1 cellular context compared by ENCODE assay signal in the genomic region with DNA sequence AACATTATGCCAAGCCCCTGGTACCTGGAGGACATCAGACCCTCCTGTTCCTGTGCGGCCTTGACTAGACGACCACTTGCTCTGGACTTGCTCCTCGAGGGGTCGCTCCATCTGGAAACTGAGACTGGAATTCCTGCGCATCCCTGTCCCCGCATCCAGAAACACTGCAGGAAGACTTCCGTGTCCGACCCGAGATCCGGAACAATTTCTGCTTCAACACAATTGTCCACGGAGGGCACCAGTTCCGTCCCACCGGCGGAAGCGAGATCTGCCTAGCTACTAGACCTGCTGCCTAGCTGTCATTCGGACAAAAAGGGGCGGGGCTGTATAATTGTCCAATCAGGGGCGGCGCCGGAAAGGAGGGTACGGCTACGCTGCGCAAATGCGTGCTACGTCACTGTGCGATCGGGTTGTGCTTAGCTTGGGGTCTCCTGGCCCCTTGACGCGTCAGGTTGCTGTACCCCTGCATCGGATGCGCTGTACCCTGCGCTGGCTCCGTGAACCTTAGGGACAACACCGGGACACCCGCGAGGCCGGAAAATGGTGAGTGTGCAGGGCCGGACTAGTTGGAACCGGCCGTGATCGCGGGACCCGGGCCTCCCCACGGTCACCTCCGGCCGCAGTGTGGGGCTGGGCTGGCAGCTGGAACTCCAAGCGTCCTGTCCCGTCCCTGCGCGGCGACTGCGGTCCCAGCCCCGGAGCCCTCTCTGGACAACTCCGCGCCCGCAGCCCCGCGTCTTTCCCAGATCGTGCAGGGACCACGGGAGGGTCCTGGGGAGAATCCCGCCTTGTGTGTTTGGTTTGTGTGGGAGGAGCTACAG.
TF ChIP-seq lines count a peak whose summit lies in the region.

Gene ZNF490 (minus strand): TSS at position 274 of the 821 bp plus-strand sequence. CDS start 133 bp downstream, at position 141.
Gene ZNF791 (plus strand): TSS at position 381 of the 821 bp plus-strand sequence. CDS start 160 bp downstream, at position 541.

TF ChIP-seq in GM12878, 131 proteins besides CTCF, POLR2A, EP300 and RAD21 (continued from another document and continues in another):
- TF ChIP-seq, protein P1, sequence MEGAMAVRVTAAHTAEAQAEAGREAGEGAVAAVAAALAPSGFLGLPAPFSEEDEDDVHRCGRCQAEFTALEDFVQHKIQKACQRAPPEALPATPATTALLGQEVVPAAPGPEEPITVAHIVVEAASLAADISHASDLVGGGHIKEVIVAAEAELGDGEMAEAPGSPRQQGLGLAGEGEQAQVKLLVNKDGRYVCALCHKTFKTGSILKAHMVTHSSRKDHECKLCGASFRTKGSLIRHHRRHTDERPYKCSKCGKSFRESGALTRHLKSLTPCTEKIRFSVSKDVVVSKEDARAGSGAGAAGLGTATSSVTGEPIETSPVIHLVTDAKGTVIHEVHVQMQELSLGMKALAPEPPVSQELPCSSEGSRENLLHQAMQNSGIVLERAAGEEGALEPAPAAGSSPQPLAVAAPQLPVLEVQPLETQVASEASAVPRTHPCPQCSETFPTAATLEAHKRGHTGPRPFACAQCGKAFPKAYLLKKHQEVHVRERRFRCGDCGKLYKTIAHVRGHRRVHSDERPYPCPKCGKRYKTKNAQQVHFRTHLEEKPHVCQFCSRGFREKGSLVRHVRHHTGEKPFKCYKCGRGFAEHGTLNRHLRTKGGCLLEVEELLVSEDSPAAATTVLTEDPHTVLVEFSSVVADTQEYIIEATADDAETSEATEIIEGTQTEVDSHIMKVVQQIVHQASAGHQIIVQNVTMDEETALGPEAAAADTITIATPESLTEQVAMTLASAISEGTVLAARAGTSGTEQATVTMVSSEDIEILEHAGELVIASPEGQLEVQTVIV (IDR thresholded peaks at IDR 0.05; ENCODE audit: borderline replicate concordance, partially characterized antibody): peak; percentile 68
- TF ChIP-seq MXI1 (IDR thresholded peaks at IDR 0.05; ENCODE audit: low read depth, low read length): peak; percentile 71; the same call in 1 of the 2 replicates
- 0 out of 2 replicates have a peak, but pooled peaks have one; percentile 23 for TF ChIP-seq MEF2A (IDR thresholded peaks at IDR 0.05; ENCODE audit: insufficient read depth, low read depth, low read length)
- TF ChIP-seq ZNF207 (IDR thresholded peaks at IDR 0.05; ENCODE audit: borderline replicate concordance): peak; percentile 26; the same call in 1 of the 2 replicates
- TF ChIP-seq POLR2AphosphoS5 (IDR thresholded peaks at IDR 0.05; ENCODE audit: low read length): peak; percentile 97
- peak; percentile 45; the same call in 1 of the 2 replicates for TF ChIP-seq NR2F1 (conservative IDR thresholded peaks at IDR 0.05)
- TF ChIP-seq BCLAF1 (IDR thresholded peaks at IDR 0.05): no peak
- TF ChIP-seq CEBPZ (IDR thresholded peaks at IDR 0.05; ENCODE audit: low read depth, low read length): no peak
- TF ChIP-seq ZSCAN29 (IDR thresholded peaks at IDR 0.05): peak; percentile 32; the same call in 1 of the 2 replicates
- TF ChIP-seq RBBP5 (conservative IDR thresholded peaks at IDR 0.05): no peak
- TF ChIP-seq HDAC6 (IDR thresholded peaks at IDR 0.05; ENCODE audit: unreplicated experiment): no peak
- TF ChIP-seq, protein P2, sequence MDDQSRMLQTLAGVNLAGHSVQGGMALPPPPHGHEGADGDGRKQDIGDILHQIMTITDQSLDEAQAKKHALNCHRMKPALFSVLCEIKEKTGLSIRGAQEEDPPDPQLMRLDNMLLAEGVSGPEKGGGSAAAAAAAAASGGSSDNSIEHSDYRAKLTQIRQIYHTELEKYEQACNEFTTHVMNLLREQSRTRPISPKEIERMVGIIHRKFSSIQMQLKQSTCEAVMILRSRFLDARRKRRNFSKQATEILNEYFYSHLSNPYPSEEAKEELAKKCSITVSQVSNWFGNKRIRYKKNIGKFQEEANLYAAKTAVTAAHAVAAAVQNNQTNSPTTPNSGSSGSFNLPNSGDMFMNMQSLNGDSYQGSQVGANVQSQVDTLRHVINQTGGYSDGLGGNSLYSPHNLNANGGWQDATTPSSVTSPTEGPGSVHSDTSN (IDR thresholded peaks at IDR 0.05; ENCODE audit: insufficient replicate concordance, low read depth, low read length): peak; percentile 73
- TF ChIP-seq HSF1 (IDR thresholded peaks at IDR 0.05; ENCODE audit: low read depth, low read length): peak; percentile 37; the same call in 1 of the 2 replicates
- TF ChIP-seq ZBED1 (IDR thresholded peaks at IDR 0.05; ENCODE audit: borderline replicate concordance): no peak
- TF ChIP-seq, protein P3, sequence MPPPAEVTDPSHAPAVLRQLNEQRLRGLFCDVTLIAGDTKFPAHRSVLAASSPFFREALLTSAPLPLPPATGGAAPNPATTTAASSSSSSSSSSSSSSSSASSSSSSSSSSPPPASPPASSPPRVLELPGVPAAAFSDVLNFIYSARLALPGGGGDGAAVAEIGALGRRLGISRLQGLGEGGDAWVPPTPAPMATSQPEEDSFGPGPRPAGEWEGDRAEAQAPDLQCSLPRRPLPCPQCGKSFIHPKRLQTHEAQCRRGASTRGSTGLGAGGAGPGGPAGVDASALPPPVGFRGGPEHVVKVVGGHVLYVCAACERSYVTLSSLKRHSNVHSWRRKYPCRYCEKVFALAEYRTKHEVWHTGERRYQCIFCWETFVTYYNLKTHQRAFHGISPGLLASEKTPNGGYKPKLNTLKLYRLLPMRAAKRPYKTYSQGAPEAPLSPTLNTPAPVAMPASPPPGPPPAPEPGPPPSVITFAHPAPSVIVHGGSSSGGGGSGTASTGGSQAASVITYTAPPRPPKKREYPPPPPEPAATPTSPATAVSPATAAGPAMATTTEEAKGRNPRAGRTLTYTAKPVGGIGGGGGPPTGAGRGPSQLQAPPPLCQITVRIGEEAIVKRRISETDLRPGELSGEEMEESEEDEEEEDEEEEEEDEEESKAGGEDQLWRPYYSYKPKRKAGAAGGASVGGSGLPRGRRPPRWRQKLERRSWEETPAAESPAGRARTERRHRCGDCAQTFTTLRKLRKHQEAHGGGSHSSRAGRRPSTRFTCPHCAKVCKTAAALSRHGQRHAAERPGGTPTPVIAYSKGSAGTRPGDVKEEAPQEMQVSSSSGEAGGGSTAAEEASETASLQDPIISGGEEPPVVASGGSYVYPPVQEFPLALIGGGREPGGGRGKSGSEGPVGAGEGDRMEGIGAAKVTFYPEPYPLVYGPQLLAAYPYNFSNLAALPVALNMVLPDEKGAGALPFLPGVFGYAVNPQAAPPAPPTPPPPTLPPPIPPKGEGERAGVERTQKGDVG (CRISPR knock-in tag; IDR thresholded peaks at IDR 0.05): no peak
- TF ChIP-seq USF1 (IDR thresholded peaks at IDR 0.05; ENCODE audit: borderline replicate concordance, extremely low read length, insufficient read depth, low read depth, low read length): no peak
- peak; percentile 40 for TF ChIP-seq RUNX3 (IDR thresholded peaks at IDR 0.05; ENCODE audit: low read length)
- no peak for TF ChIP-seq BCL3 (IDR thresholded peaks at IDR 0.05; ENCODE audit: borderline replicate concordance, insufficient read depth, low read depth, low read length, poor library complexity, severe bottlenecking)
- TF ChIP-seq RB1 (IDR thresholded peaks at IDR 0.05; ENCODE audit: borderline replicate concordance): peak; percentile 34; the same call in 1 of the 2 replicates
- TF ChIP-seq BMI1 (IDR thresholded peaks at IDR 0.05; ENCODE audit: borderline replicate concordance): no peak
- TF ChIP-seq RELA (IDR thresholded peaks at IDR 0.05; ENCODE audit: borderline replicate concordance, partially characterized antibody): no peak
- 0 out of 2 replicates have a peak, but pooled peaks have one; percentile 8 for TF ChIP-seq BCL11A (IDR thresholded peaks at IDR 0.05; ENCODE audit: low read depth, low read length)
- peak; percentile 89 for TF ChIP-seq ZBTB11 (CRISPR knock-in tag; IDR thresholded peaks at IDR 0.05)
- peak; percentile 57; the same call in 1 of the 2 replicates for TF ChIP-seq PML (IDR thresholded peaks at IDR 0.05; ENCODE audit: low read length)
- peak; percentile 95 for TF ChIP-seq CREB1 (IDR thresholded peaks at IDR 0.05; ENCODE audit: low read depth)
